11 cellular contexts compared by ENCODE assay signal in the genomic region with DNA sequence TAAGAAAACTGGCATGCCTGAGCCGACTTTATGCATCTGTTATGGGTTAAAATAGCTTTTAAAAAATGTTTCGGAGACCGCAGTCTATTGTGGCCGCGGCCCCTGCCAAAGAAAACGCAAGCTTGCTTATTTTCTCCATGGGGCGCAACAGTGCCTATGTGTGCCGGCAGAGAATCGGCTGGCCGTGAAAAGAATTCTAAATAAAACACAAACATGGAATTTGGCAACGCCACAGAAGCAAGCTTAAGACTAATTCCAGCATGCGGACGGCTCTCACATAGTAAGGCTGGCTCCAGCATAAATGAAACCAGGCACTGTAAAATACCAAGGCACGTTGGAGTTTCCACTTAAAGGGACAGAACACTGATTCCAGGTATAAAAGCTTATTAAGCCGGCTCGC. TPM values are rescaled to one million over a fixed set of nuclear protein-coding genes. Genes with fewer than 3 reads are reported as not detected.
DNase-seq lines count a peak whose midpoint lies in the region; ATAC-seq and TF ChIP-seq lines count a peak whose summit lies in the region.
"Had no signal": no experiment of that assay in that cellular context is flagged by ENCODE, and none has a peak within 500 bp of the region (broad histone marks: within the 10 kb centered on the region; RNA-seq: fewer than 3 reads in every experiment).

No MANE protein-coding gene starts in this region.

- DNase-seq in Ammon's horn (ENCODE audit: low spot score) (peak; percentile 43), LNCaP clone FGC (ENCODE audit: low read depth) (no peak), cerebellum (ENCODE audit: low spot score) (peak; percentile 39), WERI-Rb-1 (no peak)
- DNase-seq in naive thymus-derived CD8-positive, alpha-beta T cell: no peak
- DNase-seq: glutamatergic neuron had no signal

- ATAC-seq in naive thymus-derived CD8-positive, alpha-beta T cell: no peak
- ATAC-seq in GM18907 (IDR thresholded peaks at IDR 0.05; ENCODE audit: unreplicated experiment): no peak
- ATAC-seq in GM18909 (IDR thresholded peaks at IDR 0.05; ENCODE audit: poor library complexity, unreplicated experiment): no peak
- no peak for ATAC-seq in HG03108 (IDR thresholded peaks at IDR 0.05; ENCODE audit: unreplicated experiment)

- no peaks in the 10 kb centered on the region for H3K27me3 Mint-ChIP-seq in naive thymus-derived CD8-positive, alpha-beta T cell

- POLR2A ChIA-PET in naive thymus-derived CD8-positive, alpha-beta T cell (lab: Charles Lee): interaction anchor here (0.5 to 76.3 kb wide), 9 partner anchors 4 to 290 kb away, joined by 3 to 2798 read pairs (median 6); partner anchors contain the start of gene BCL11B

- H3K36me3 ChIP-seq in WERI-Rb-1: no peaks in the 10 kb centered on the region
- H3K36me3 ChIP-seq: neutrophil had no signal

- no peak overlapping the region for H3K27ac ChIP-seq in WERI-Rb-1
- H3K27ac ChIP-seq: neutrophil, RWPE1 had no signal

- H3K27ac Mint-ChIP-seq in naive thymus-derived CD8-positive, alpha-beta T cell: peak overlapping the region; percentile 87 to 99 (median 96)

- peaks cover 69 to 96% (median 93%) of the 10 kb centered on the region in 4 donors for H3K4me1 Mint-ChIP-seq in naive thymus-derived CD8-positive, alpha-beta T cell

- peaks cover 81% of the 10 kb centered on the region for H3K27me3 ChIP-seq in WERI-Rb-1 (ENCODE audit: insufficient read depth, low read depth, severe bottlenecking)
- H3K27me3 ChIP-seq: neutrophil had no signal

- H3K4me3 ChIP-seq in LNCaP clone FGC (ENCODE audit: low read depth, low read length) (peak overlapping the region; percentile 19; the same call in 1 of the 2 replicates), WERI-Rb-1 (ENCODE audit: low read depth, low read length) (no peak overlapping the region)

- peaks cover 4 to 68% (median 12%) of the 10 kb centered on the region in 3 donors for H3K36me3 Mint-ChIP-seq in naive thymus-derived CD8-positive, alpha-beta T cell

- no peaks in the 10 kb centered on the region for H3K9me3 ChIP-seq in WERI-Rb-1 (ENCODE audit: severe bottlenecking)
- H3K9me3 ChIP-seq: neutrophil had no signal

- H3K9me3 Mint-ChIP-seq in naive thymus-derived CD8-positive, alpha-beta T cell: no peaks in the 10 kb centered on the region

- H3K4me3 Mint-ChIP-seq in naive thymus-derived CD8-positive, alpha-beta T cell: peak overlapping the region; percentile 67 to 98 (median 86)

- TF ChIP-seq CTCF in LNCaP clone FGC (IDR thresholded peaks at IDR 0.05; ENCODE audit: control insufficient read depth, extremely low read depth, insufficient read depth): no peak
- TF ChIP-seq CTCF in WERI-Rb-1 (IDR thresholded peaks at IDR 0.05; ENCODE audit: low read depth, low read length): no peak

RNA-seq across cellular contexts. Expression of gene BCL11B, which starts 56.7 kb away (rescaled TPM):
- total RNA-seq in cerebellum: 5.1 TPM
- 100 to 1,000 TPM; 206 to 209 TPM for total RNA-seq in naive thymus-derived CD8-positive, alpha-beta T cell
- 10 to 100 TPM in 1 of 3 donors, 1 to 10 TPM in 2; 8.2 to 12.1 (median 9.5) TPM for polyA plus RNA-seq in naive thymus-derived CD8-positive, alpha-beta T cell

Comparison
In these comparisons a context has a peak if more than half of its experiments do, and no peak if none do; other contexts are left out.
1. DNase-seq: peak in Ammon's horn (single experiment) and cerebellum (single experiment); none in LNCaP clone FGC (single experiment), naive thymus-derived CD8-positive, alpha-beta T cell (0 of 10) and WERI-Rb-1 (single experiment).
2. RNA of gene BCL11B, which starts 56.7 kb away (total RNA-seq): 206 to 209 TPM in naive thymus-derived CD8-positive, alpha-beta T cell; 5.1 TPM in cerebellum (single experiment); every median in the first group is over 10 times any median in the second.